Comparison of ENCODE assay signal across 21 cellular contexts in genomic region chr11:132119573-132119972, GRCh38.
"Had no signal": no experiment of that assay in that cellular context is flagged by ENCODE, and none has a peak within 500 bp of the region (broad histone marks: within the 10 kb centered on the region; RNA-seq: fewer than 3 reads in every experiment).

No MANE protein-coding gene starts in this region.

- ATAC-seq: activated T-helper 17 cell treated with anti-CD3 and anti-CD28 coated beads, Interleukin-2, amount 50 U/mL, for 72 hours; K562 had no signal

- H3K27ac ChIP-seq: SJCRH30, VCaP had no signal

- H3K4me3 ChIP-seq: K562, SJCRH30 had no signal

- H3K9ac ChIP-seq: SK-N-SH had no signal

- H3K36me3 ChIP-seq: SJCRH30 had no signal

- H3K27me3 ChIP-seq: SJCRH30 had no signal

- H3K4me1 ChIP-seq: SJCRH30 had no signal

- DNase-seq: activated CD4-positive, alpha-beta memory T cell treated with anti-CD3 and anti-CD28 coated beads for 36 hours; activated CD4-positive, alpha-beta T cell treated with anti-CD3 and anti-CD28 coated beads, Interleukin-2, amount 10 ng/mL, durations not matched to agents 7 days and 5 days; activated CD4-positive, CD25-positive, alpha-beta regulatory T cell; activated CD8-positive, alpha-beta memory T cell treated with anti-CD3 and anti-CD28 coated beads for 24 hours; activated gamma-delta T cell; activated naive CD4-positive, alpha-beta T cell treated with anti-CD3 and anti-CD28 coated beads for 36 hours; activated T-cell treated with anti-CD3 and anti-CD28 coated beads, Interleukin-2, amount 50 U/mL, for 48 hours; amygdala; Karpas-422; MM.1S; NCI-H2081; NCI-H2171; NCI-H2227 treated with DMSO at 0.1 percent for 48 hours; NCI-H510A; NCI-H526 treated with DMSO at 0.1 percent for 48 hours; SJCRH30; T-helper 1 cell had no signal

- H3K4me2 ChIP-seq: SK-N-SH had no signal

- H3K9me3 ChIP-seq: SJCRH30, SK-N-SH had no signal
